ENCODE assay signal across 21 cellular contexts in genomic region chr5:79849486-79850315, GRCh38.
"Had no signal": no experiment of that assay in that cellular context is flagged by ENCODE, and none has a peak within 500 bp of the region (broad histone marks: within the 10 kb centered on the region; RNA-seq: fewer than 3 reads in every experiment).

No MANE protein-coding gene starts in this region.

- DNase-seq: activated B cell treated with CpG ODN at 0.5 μM for 24 hours; activated CD4-positive, alpha-beta T cell treated with anti-CD3 and anti-CD28 coated beads for 36 hours; activated CD4-positive, alpha-beta T cell treated with anti-CD3 and anti-CD28 coated beads, Interleukin-2, amount 50 U/mL, for 4 hours; activated effector memory CD4-positive, alpha-beta T cell treated with anti-CD3 and anti-CD28 coated beads, Interleukin-2, amount 50 U/mL, for 16 hours; activated naive CD4-positive, alpha-beta T cell treated with anti-CD3 and anti-CD28 coated beads, Interleukin-2, amount 10 ng/mL, durations not matched to agents 7 days and 5 days; activated T-cell treated with anti-CD3 and anti-CD28 coated beads for 4 hours; amygdala; cerebellar nuclear complex; cortex of kidney; naive thymus-derived CD8-positive, alpha-beta T cell; nucleus accumbens; posterior cingulate gyrus; stimulated activated CD4-positive, alpha-beta T cell treated with anti-CD3 and anti-CD28 coated beads, Interleukin-2, amount 100 ng/mL, for 48 hours; stimulated activated naive CD4-positive, alpha-beta T cell treated with Interleukin-2 at 50 U/mL for 16 hours; T1000 had no signal

- ATAC-seq: activated CD4-positive, alpha-beta T cell treated with anti-CD3 and anti-CD28 coated beads for 36 hours; naive thymus-derived CD8-positive, alpha-beta T cell had no signal

- FAIRE-seq: keratinocyte had no signal

- H3K4me3 ChIP-seq: gastroesophageal sphincter, thoracic aorta, upper lobe of left lung had no signal

- H3K9me3 Mint-ChIP-seq: activated B cell treated with CpG ODN at 0.5 μM for 24 hours; activated naive CD4-positive, alpha-beta T cell treated with anti-CD3 and anti-CD28 coated beads, Interleukin-2, amount 10 ng/mL, durations not matched to agents 7 days and 5 days; mesothelial cell of epicardium; naive thymus-derived CD8-positive, alpha-beta T cell had no signal

- H3K9me3 ChIP-seq: gastroesophageal sphincter, thoracic aorta, upper lobe of left lung had no signal

- H3K4me1 Mint-ChIP-seq: activated B cell treated with CpG ODN at 0.5 μM for 24 hours had no signal

- H3K36me3 ChIP-seq: gastroesophageal sphincter, thoracic aorta, upper lobe of left lung had no signal

- H3K27ac Mint-ChIP-seq: activated B cell treated with CpG ODN at 0.5 μM for 24 hours; activated CD4-positive, alpha-beta T cell treated with anti-CD3 and anti-CD28 coated beads for 36 hours; activated naive CD4-positive, alpha-beta T cell treated with anti-CD3 and anti-CD28 coated beads, Interleukin-2, amount 10 ng/mL, durations not matched to agents 7 days and 5 days; mesothelial cell of epicardium; naive thymus-derived CD8-positive, alpha-beta T cell had no signal

- H3K4me1 ChIP-seq: upper lobe of left lung had no signal

- H3K27ac ChIP-seq: epithelial cell of prostate, thoracic aorta, upper lobe of left lung had no signal

- H3K36me3 Mint-ChIP-seq: activated naive CD4-positive, alpha-beta T cell treated with anti-CD3 and anti-CD28 coated beads, Interleukin-2, amount 10 ng/mL, durations not matched to agents 7 days and 5 days; mesothelial cell of epicardium; naive thymus-derived CD8-positive, alpha-beta T cell had no signal

- H3K27me3 ChIP-seq: gastroesophageal sphincter, upper lobe of left lung had no signal

- H3K4me3 Mint-ChIP-seq: activated B cell treated with CpG ODN at 0.5 μM for 24 hours; activated CD4-positive, alpha-beta T cell treated with anti-CD3 and anti-CD28 coated beads for 36 hours; activated naive CD4-positive, alpha-beta T cell treated with anti-CD3 and anti-CD28 coated beads, Interleukin-2, amount 10 ng/mL, durations not matched to agents 7 days and 5 days; mesothelial cell of epicardium; naive thymus-derived CD8-positive, alpha-beta T cell had no signal
